ENCODE assay signal across 13 cellular contexts in genomic region chr3:117454236-117454635, GRCh38.
A peak's percentile ranks its signal among the peaks of the same experiment; 100 is the strongest.
DNase-seq lines count a peak whose midpoint lies in the region; ATAC-seq and TF ChIP-seq lines count a peak whose summit lies in the region.
"Had no signal": no experiment of that assay in that cellular context is flagged by ENCODE, and none has a peak within 500 bp of the region (broad histone marks: within the 10 kb centered on the region; RNA-seq: fewer than 3 reads in every experiment).

No MANE protein-coding gene starts in this region.

- DNase-seq in DMS153 (lab: John Stamatoyannopoulos, UW), result peak; percentile 46
- DNase-seq in NCI-H146 treated with DMSO at 0.1 percent for 48 hours (lab: John Stamatoyannopoulos, UW; ENCODE audit: unreplicated experiment), result peak; percentile 12
- no peak for DNase-seq in epithelial cell of esophagus (ENCODE audit: low read depth)
- DNase-seq in activated CD4-positive, CD25-positive, alpha-beta regulatory T cell (lab: John Stamatoyannopoulos, UW), result no peak
- no peak for DNase-seq in C1 segment of cervical spinal cord (lab: John Stamatoyannopoulos, UW)
- DNase-seq: activated CD4-positive, alpha-beta T cell treated with anti-CD3 and anti-CD28 coated beads for 36 hours; brain microvascular endothelial cell; NCI-H226; posterior cingulate gyrus; stimulated activated naive CD8-positive, alpha-beta T cell treated with anti-CD3 and anti-CD28 coated beads, Interleukin-15, Interleukin-2, amounts not matched to agents 100 U/mL and 50 U/mL, for 24 hours had no signal

- H3K4me3 ChIP-seq in epithelial cell of esophagus (ENCODE audit: low read length), result no peak overlapping the region

- ATAC-seq in GM18909 (IDR thresholded peaks at IDR 0.05; ENCODE audit: poor library complexity, unreplicated experiment), result peak; percentile 50
- no peak for ATAC-seq in HG03521 (IDR thresholded peaks at IDR 0.05; ENCODE audit: unreplicated experiment)
- ATAC-seq: activated CD4-positive, alpha-beta T cell treated with anti-CD3 and anti-CD28 coated beads for 36 hours; left lobe of liver; stimulated activated naive CD8-positive, alpha-beta T cell treated with anti-CD3 and anti-CD28 coated beads, Interleukin-15, Interleukin-2, amounts not matched to agents 100 U/mL and 50 U/mL, for 24 hours had no signal

- TF ChIP-seq CTCF in epithelial cell of esophagus (IDR thresholded peaks at IDR 0.05; ENCODE audit: insufficient read depth, low read depth, low read length, missing control alignments), result peak; percentile 4

Comparison
In these comparisons a context has a peak if more than half of its experiments do, and no peak if none do; other contexts are left out.
1. DNase-seq: peak in DMS153 (single experiment) and NCI-H146 treated with DMSO at 0.1 percent for 48 hours (single experiment); none in epithelial cell of esophagus (single experiment), activated CD4-positive, CD25-positive, alpha-beta regulatory T cell (0 of 4) and C1 segment of cervical spinal cord (0 of 14).